In the genomic region with DNA sequence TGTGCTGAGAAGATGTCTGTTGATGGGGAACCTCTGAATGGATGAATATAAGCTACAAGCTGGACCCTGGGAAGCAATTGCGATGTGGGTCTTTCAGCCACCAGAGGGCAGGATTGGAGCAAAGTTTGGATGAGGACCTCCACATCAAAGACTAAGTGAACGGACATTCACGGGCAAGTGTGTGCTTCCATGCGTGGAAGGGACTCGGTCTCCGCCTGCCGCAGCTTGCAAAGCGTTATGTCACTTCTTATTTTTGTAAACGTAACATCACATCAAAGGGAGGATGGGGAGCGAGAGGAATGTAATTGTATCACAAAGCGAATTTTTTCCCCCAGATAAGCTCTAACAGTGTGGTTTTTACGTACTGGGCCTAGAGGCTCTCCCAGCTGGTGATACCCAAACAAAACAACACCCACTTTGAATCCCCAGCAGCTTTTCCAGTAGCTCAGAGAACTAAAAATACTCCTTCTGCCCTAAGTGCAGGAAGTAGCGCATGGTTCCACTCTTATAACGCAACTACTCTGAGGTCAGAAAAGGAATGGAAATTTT, we compare ENCODE assay signal across 8 cellular contexts.
DNase-seq lines count a peak whose midpoint lies in the region; ATAC-seq and TF ChIP-seq lines count a peak whose summit lies in the region.

No MANE protein-coding gene starts in this region.

- H3K27me3 ChIP-seq in kidney epithelial cell (ENCODE audit: control insufficient read depth, insufficient read depth, low read length), result no peaks in the 10 kb centered on the region

- peaks cover 2% of the 10 kb centered on the region for H3K36me3 ChIP-seq in kidney epithelial cell (ENCODE audit: control insufficient read depth, insufficient read depth, low read length)

- H3K4me3 ChIP-seq in kidney epithelial cell (ENCODE audit: low read depth, low read length), result peak overlapping the region; percentile 7

- peak; percentile 63 for TF ChIP-seq CTCF in kidney epithelial cell (IDR thresholded peaks at IDR 0.05; ENCODE audit: insufficient read depth, low read length, poor library complexity, severe bottlenecking)

- ATAC-seq in GM18520 (IDR thresholded peaks at IDR 0.05; ENCODE audit: unreplicated experiment) (peak; percentile 60), HG03095 (IDR thresholded peaks at IDR 0.05; ENCODE audit: unreplicated experiment) (peak; percentile 62)

- in situ Hi-C loops in ACHN (cut with HindIII; ENCODE audit: low pct_ligation_motif_present, low pct_unique_long_range_greater_than_20kb, low sequenced_read_pairs), result no loop called here

- DNase-seq in ACHN (peak; percentile 93), NCI-H2171 (lab: John Stamatoyannopoulos, UW) (peak; percentile 4), cerebellum (ENCODE audit: low spot score) (peak; percentile 84), kidney epithelial cell (ENCODE audit: low read depth) (peak; percentile 83)
- peak; percentile 15 to 52 (median 24) for DNase-seq in activated CD4-positive, CD25-positive, alpha-beta regulatory T cell (lab: John Stamatoyannopoulos, UW)
- DNase-seq in stimulated activated CD4-positive, alpha-beta T cell treated with anti-CD3 and anti-CD28 coated beads, Interleukin-15, amount 100 ng/mL, for 24 hours, result peak; percentile 84

Comparison
In these comparisons a context has a peak if more than half of its experiments do, and no peak if none do; other contexts are left out.
1. Peak in every context shown above with its lines: DNase-seq, ATAC-seq and H3K4me3 ChIP-seq.
2. DNase-seq: peak in every context shown above with its lines; median percentile 93 in ACHN; 84 in cerebellum; 84 in stimulated activated CD4-positive, alpha-beta T cell treated with anti-CD3 and anti-CD28 coated beads, Interleukin-15, amount 100 ng/mL, for 24 hours; 83 in kidney epithelial cell; 24 in activated CD4-positive, CD25-positive, alpha-beta regulatory T cell; 4 in NCI-H2171.